In the genomic region with DNA sequence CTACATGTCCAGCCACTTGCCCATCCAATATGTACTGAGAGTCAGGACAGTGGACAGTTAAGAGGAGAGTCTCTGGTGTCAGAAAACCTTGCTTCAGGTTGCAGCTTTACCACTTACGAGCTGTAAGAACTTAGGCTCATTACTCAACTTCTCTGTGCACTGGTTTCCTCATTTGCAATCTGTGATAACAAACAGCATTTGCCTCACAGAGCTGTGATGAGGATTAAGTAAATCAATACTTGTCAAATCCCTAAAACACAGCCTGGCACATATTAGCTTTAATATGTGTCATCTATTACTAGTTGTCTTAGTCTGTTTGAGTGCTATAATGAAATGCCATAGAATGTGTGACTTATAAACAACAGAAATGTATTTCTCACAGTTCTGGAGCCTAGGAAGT, we compare ENCODE assay signal across 24 cellular contexts. TPM values are rescaled to one million over a fixed set of nuclear protein-coding genes. Genes with fewer than 3 reads are reported as not detected.
A peak's percentile ranks its signal among the peaks of the same experiment; 100 is the strongest.
DNase-seq lines count a peak whose midpoint lies in the region; ATAC-seq and TF ChIP-seq lines count a peak whose summit lies in the region.
"Had no signal": no experiment of that assay in that cellular context is flagged by ENCODE, and none has a peak within 500 bp of the region (broad histone marks: within the 10 kb centered on the region; RNA-seq: fewer than 3 reads in every experiment).

No MANE protein-coding gene starts in this region.

- no peak overlapping the region for H3K4me3 Mint-ChIP-seq in MCF 10A (ENCODE audit: unreplicated experiment)
- H3K4me3 Mint-ChIP-seq in activated naive CD4-positive, alpha-beta T cell treated with anti-CD3 and anti-CD28 coated beads, Interleukin-2, amount 10 ng/mL, durations not matched to agents 7 days and 5 days: no peak overlapping the region
- H3K4me3 Mint-ChIP-seq: CD8-positive, alpha-beta T cell had no signal

- DNase-seq in MCF 10A (ENCODE audit: unreplicated experiment) (no peak), mammary epithelial cell (no peak), NOMO-1 treated with DMSO at 0.1 percent for 48 hours (lab: John Stamatoyannopoulos, UW; ENCODE audit: unreplicated experiment) (peak; percentile 53), amniotic epithelial cell (ENCODE audit: low read depth) (peak; percentile 41), HPDE6-E6E7 (ENCODE audit: extremely low spot score) (no peak), Ammon's horn (ENCODE audit: low spot score) (no peak)
- DNase-seq in activated naive CD4-positive, alpha-beta T cell treated with anti-CD3 and anti-CD28 coated beads, Interleukin-2, amount 10 ng/mL, durations not matched to agents 7 days and 5 days: no peak
- DNase-seq: Calu3; CD8-positive, alpha-beta T cell; DMS53; EL; NCI-H1048; NCI-H1436; NCI-H2029; NCI-H2171 treated with DMSO at 0.1 percent for 48 hours; NCI-H446; NCI-H526 treated with DMSO at 0.1 percent for 48 hours; NK-92 treated with Interleukin-12 subunit alpha and Interleukin-12 subunit beta, amount 100 ng/mL, for 24 hours; PC-9; SJCRH30; SW 1271 had no signal

- no peak overlapping the region for H3K27ac ChIP-seq in mammary epithelial cell (ENCODE audit: insufficient read depth, low read depth, low read length)
- H3K27ac ChIP-seq: PC-9, RWPE1, SJCRH30 had no signal

- no peaks in the 10 kb centered on the region for H3K27me3 Mint-ChIP-seq in MCF 10A (ENCODE audit: insufficient read depth, unreplicated experiment)
- no peaks in the 10 kb centered on the region for H3K27me3 Mint-ChIP-seq in activated naive CD4-positive, alpha-beta T cell treated with anti-CD3 and anti-CD28 coated beads, Interleukin-2, amount 10 ng/mL, durations not matched to agents 7 days and 5 days

- no peak overlapping the region for H2AFZ ChIP-seq in mammary epithelial cell (ENCODE audit: low read depth, low read length)
- H2AFZ ChIP-seq: PC-9 had no signal

- no peaks in the 10 kb centered on the region for H3K9me3 ChIP-seq in mammary epithelial cell (replicated peaks; ENCODE audit: insufficient read depth, low read length)
- H3K9me3 ChIP-seq: SJCRH30 had no signal

- no peaks in the 10 kb centered on the region for H3K79me2 ChIP-seq in mammary epithelial cell (ENCODE audit: insufficient read depth, low read length)

- WGBS in mammary epithelial cell (ENCODE audit: low coverage, missing lambda C conversion rate): 94% methylated on average over 1 of the region's 1 CpG

- intact Hi-C loops in MCF 10A (cut with micrococcal nuclease): no loop called here
- intact Hi-C loops in mammary epithelial cell (cut with micrococcal nuclease): no loop called here

- H3K4me3 ChIP-seq in mammary epithelial cell (replicated peaks in 1 of 3; ENCODE audit: insufficient read depth in 1 of 3, low read depth in 2 of 3, low read length in 3 of 3): no peak overlapping the region
- H3K4me3 ChIP-seq: K562, PC-9, SJCRH30 had no signal

- peaks cover 70% of the 10 kb centered on the region for H3K36me3 Mint-ChIP-seq in MCF 10A (ENCODE audit: insufficient read depth, unreplicated experiment)
- H3K36me3 Mint-ChIP-seq in activated naive CD4-positive, alpha-beta T cell treated with anti-CD3 and anti-CD28 coated beads, Interleukin-2, amount 10 ng/mL, durations not matched to agents 7 days and 5 days: peaks cover 48% of the 10 kb centered on the region

- POLR2A ChIA-PET in MCF 10A (lab: Yijun Ruan, JAX): interaction anchor here (0.6 to 1.1 kb wide), 2 partner anchors 13 to 32 kb away, joined by 3 to 5 read pairs; no protein-coding TSS in a partner anchor

- TF ChIP-seq CTCF in MCF 10A (IDR thresholded peaks at IDR 0.05; ENCODE audit: unreplicated experiment): no peak
- no peak for TF ChIP-seq CTCF in mammary epithelial cell (conservative IDR thresholded peaks at IDR 0.05 in 1 of 2, IDR thresholded peaks at IDR 0.05 in 1 of 2; ENCODE audit: extremely low read depth in 1 of 2, insufficient read depth in 1 of 2, low read depth in 1 of 2, low read length in 2 of 2)

- H3K9me3 Mint-ChIP-seq in MCF 10A (ENCODE audit: unreplicated experiment): no peaks in the 10 kb centered on the region
- H3K9me3 Mint-ChIP-seq in activated naive CD4-positive, alpha-beta T cell treated with anti-CD3 and anti-CD28 coated beads, Interleukin-2, amount 10 ng/mL, durations not matched to agents 7 days and 5 days: no peaks in the 10 kb centered on the region
- H3K9me3 Mint-ChIP-seq: CD8-positive, alpha-beta T cell had no signal

- no peak overlapping the region for H3K9ac ChIP-seq in mammary epithelial cell (ENCODE audit: insufficient read depth, low read length)

- H3K27ac Mint-ChIP-seq in MCF 10A (ENCODE audit: low read depth, unreplicated experiment): peak overlapping the region; percentile 57
- H3K27ac Mint-ChIP-seq in activated naive CD4-positive, alpha-beta T cell treated with anti-CD3 and anti-CD28 coated beads, Interleukin-2, amount 10 ng/mL, durations not matched to agents 7 days and 5 days: no peak overlapping the region
- H3K27ac Mint-ChIP-seq: CD8-positive, alpha-beta T cell had no signal

- CTCF ChIA-PET in MCF 10A (lab: Yijun Ruan, JAX) (interaction anchor here (0.6 kb wide), 1 partner anchor 48 kb away, joined by 3 read pairs; no protein-coding TSS in a partner anchor), mammary epithelial cell (lab: Charles Lee; ENCODE audit: low non-redundant PET) (no interaction called here)
- CTCF ChIA-PET in activated naive CD4-positive, alpha-beta T cell treated with anti-CD3 and anti-CD28 coated beads, Interleukin-2, amount 10 ng/mL, durations not matched to agents 7 days and 5 days (lab: Charles Lee): interaction anchor here (1.2 kb wide), 1 partner anchor 160 kb away, joined by 3 read pairs; no protein-coding TSS in a partner anchor

- dilution Hi-C loops in mammary epithelial cell (cut with HindIII; ENCODE audit: low sequenced_read_pairs): loop anchor here (10.0 kb wide), 1 partner anchor 58 kb away; no protein-coding TSS in a partner anchor

- no peak overlapping the region for H3K4me2 ChIP-seq in mammary epithelial cell (ENCODE audit: insufficient read depth, low read depth, low read length)
- H3K4me2 ChIP-seq: PC-9 had no signal

- no TSS peak for BruUV-seq in MCF 10A (replicated peaks; lab: Mats Ljungman, UMichigan)
- no TSS peak for BruUV-seq in mammary epithelial cell (replicated peaks; lab: Mats Ljungman, UMichigan)

- no peak for ATAC-seq in GM19395 (IDR thresholded peaks at IDR 0.05; ENCODE audit: unreplicated experiment)
- ATAC-seq: CD8-positive, alpha-beta T cell; K562 had no signal

- H3K4me1 Mint-ChIP-seq in MCF 10A (ENCODE audit: insufficient read depth, unreplicated experiment): no peaks in the 10 kb centered on the region
- peaks cover 6% of the 10 kb centered on the region for H3K4me1 Mint-ChIP-seq in activated naive CD4-positive, alpha-beta T cell treated with anti-CD3 and anti-CD28 coated beads, Interleukin-2, amount 10 ng/mL, durations not matched to agents 7 days and 5 days

- peaks cover 10% of the 10 kb centered on the region for H3K36me3 ChIP-seq in mammary epithelial cell (ENCODE audit: insufficient read depth, low read length)
- H3K36me3 ChIP-seq: SJCRH30 had no signal

- H3K4me1 ChIP-seq in mammary epithelial cell (ENCODE audit: insufficient read depth, low read length): no peaks in the 10 kb centered on the region
- H3K4me1 ChIP-seq: SJCRH30 had no signal

- H4K20me1 ChIP-seq in mammary epithelial cell (ENCODE audit: insufficient read depth, low read length): no peaks in the 10 kb centered on the region

- no peaks in the 10 kb centered on the region for H3K27me3 ChIP-seq in mammary epithelial cell (ENCODE audit: insufficient read depth, low read length)
- H3K27me3 ChIP-seq: SJCRH30 had no signal

- in situ Hi-C loops in mammary epithelial cell (cut with MboI; ENCODE audit: low sequenced_read_pairs in 2 of 2): loop anchor here in 1 of 2 donors (25.0 kb wide), 1 partner anchor 205 kb away; a partner anchor contains a TSS

RNA-seq across cellular contexts. Expression of a gene that starts 8.5 kb away (rescaled TPM):
- total RNA-seq in MCF 10A (2022) (22.8 and 29.9 TPM in 2 replicates), mammary epithelial cell (10 to 100 TPM; 11.5 to 17.6 TPM)
- polyA plus RNA-seq in mammary epithelial cell: 6.1 TPM
- 7.5 TPM for polyA minus RNA-seq in mammary epithelial cell

Comparison
In these comparisons a context has a peak if more than half of its experiments do, and no peak if none do; other contexts are left out.
1. DNase-seq: peak in NOMO-1 treated with DMSO at 0.1 percent for 48 hours (single experiment) and amniotic epithelial cell (single experiment); none in MCF 10A (single experiment), mammary epithelial cell (single experiment), HPDE6-E6E7 (single experiment), activated naive CD4-positive, alpha-beta T cell treated with anti-CD3 and anti-CD28 coated beads, Interleukin-2, amount 10 ng/mL, durations not matched to agents 7 days and 5 days (single experiment) and Ammon's horn (single experiment).